ENCODE assay signal across 2 cellular contexts in the genomic region with DNA sequence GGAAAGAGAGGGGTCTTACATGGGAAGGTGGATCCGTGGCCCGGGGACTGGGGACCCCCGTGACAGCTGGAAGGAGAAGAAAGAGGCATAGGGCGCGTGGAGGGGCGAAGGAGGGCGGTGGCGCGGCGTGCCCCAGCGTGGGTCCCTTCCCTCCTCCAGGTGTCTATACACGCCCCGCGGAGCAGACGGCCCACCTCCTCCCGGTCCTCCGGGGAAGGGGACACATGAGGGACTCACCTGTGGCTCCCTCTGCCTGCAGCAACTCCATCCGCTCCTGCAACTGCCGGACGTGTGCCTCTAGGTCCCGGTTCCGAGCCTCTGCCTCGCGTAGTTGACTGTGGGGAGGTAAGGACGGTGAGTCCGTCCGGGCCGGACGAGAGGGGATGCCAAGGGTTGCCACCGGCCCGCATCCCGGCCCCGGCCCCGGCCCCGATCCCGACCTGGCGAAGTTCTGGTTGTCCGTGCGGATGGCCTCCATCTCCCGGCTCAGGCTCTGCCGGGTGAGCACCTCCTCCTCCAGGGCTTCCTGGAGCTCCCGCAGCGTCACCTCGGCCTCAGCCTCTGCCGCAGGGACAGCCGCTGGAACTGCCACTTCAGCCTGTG.
TF ChIP-seq lines count a peak whose summit lies in the region.

No MANE protein-coding gene starts in this region.

TF ChIP-seq in GM12878, 131 proteins besides CTCF, POLR2A, EP300 and RAD21:
- TF ChIP-seq YY1 (IDR thresholded peaks at IDR 0.05; ENCODE audit: low read depth, low read length) (no peak), MLLT1 (IDR thresholded peaks at IDR 0.05) (0 out of 2 replicates have a peak, but pooled peaks have one; percentile 27)

TF ChIP-seq in liver, 16 proteins besides CTCF, POLR2A, EP300 and RAD21:
- TF ChIP-seq GABPA (IDR thresholded peaks at IDR 0.05 in 1 of 2, conservative IDR thresholded peaks at IDR 0.05 in 1 of 2) (no peak), TAF1 (conservative IDR thresholded peaks at IDR 0.05) (no peak), JUND (IDR thresholded peaks at IDR 0.05) (no peak), NR2F2 (IDR thresholded peaks at IDR 0.05) (no peak), HNF4A (conservative IDR thresholded peaks at IDR 0.05) (no peak)
